ENCODE assay signal across 8 cellular contexts in the genomic region with DNA sequence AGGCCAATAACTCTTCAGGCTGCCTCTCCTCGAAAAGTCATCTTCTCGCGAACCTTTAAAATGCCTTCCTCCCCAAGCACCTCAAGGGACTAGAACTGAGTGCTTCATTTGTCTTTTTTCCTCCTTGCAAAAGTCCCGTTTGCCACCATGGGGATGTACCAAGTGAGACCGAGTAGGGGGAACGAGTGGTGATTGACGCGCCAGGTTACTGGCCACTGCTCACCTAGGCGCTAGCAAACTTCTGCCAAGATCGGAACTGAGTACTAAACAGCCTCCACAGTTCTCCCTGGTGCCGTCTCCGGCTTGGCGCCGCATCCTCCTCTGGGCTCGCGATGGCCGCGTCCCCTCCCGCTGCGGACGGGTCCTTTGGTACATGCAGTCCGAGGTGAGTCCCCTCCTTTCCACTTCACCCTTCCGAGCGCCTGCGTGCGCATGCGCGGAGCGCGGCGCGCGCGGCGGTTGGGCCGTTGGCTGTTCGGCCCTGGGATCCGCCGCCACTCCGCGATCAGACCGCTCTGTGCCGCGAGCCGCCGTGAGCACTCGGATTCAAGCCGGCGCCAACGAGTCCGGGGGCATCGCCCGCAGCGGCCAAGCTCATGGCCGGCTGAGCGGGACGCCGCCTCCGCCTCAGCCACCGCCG. TPM values are rescaled to one million over a fixed set of nuclear protein-coding genes. Genes with fewer than 3 reads are reported as not detected.
DNase-seq lines count a peak whose midpoint lies in the region; ATAC-seq and TF ChIP-seq lines count a peak whose summit lies in the region.

A gene (plus strand): TSS at position 402 of the 640 bp plus-strand sequence. CDS start 4,877 bp downstream, outside the sequence.

- H3K9ac ChIP-seq in endodermal cell (ENCODE audit: extremely low read depth, low read length, poor library complexity, severe bottlenecking) = peak within 1 kb of the TSS; percentile 87

- no peak for TF ChIP-seq CTCF in endodermal cell (conservative IDR thresholded peaks at IDR 0.05)

- peak within 1 kb of the TSS; percentile 90 for H3K4me3 ChIP-seq in endodermal cell (ENCODE audit: low read length)

- peak within 1 kb of the TSS; percentile 99 for H3K27ac Mint-ChIP-seq in endodermal cell

- no peaks in the 10 kb centered on the region for H3K9me3 ChIP-seq in endodermal cell (ENCODE audit: control insufficient read depth, low read length)

- peak within 1 kb of the TSS; percentile 88 for H3K4me3 Mint-ChIP-seq in endodermal cell

- H3K9me3 Mint-ChIP-seq in endodermal cell = no peaks in the 10 kb centered on the region

- peaks cover 27% of the 10 kb centered on the region for H3K36me3 ChIP-seq in endodermal cell (ENCODE audit: control insufficient read depth, insufficient read depth, low read length)

- no peaks in the 10 kb centered on the region for H3K27me3 ChIP-seq in endodermal cell (ENCODE audit: control insufficient read depth, insufficient read depth, low read length, poor library complexity, severe bottlenecking)

- H3K4me1 Mint-ChIP-seq in endodermal cell = peaks cover 36% of the 10 kb centered on the region

- peak within 1 kb of the TSS; percentile 98 for H3K27ac ChIP-seq in endodermal cell (ENCODE audit: low read depth, low read length)

- DNase-seq in COLO829 (ENCODE audit: low spot score) (peak; percentile 89), HT-29 (ENCODE audit: low spot score) (peak; percentile 88), NOMO-1 treated with dmso at 0.1 percent for 144 hours (lab: John Stamatoyannopoulos, UW; ENCODE audit: unreplicated experiment) (peak; percentile 70), endodermal cell (peak; percentile 93), midbrain (lab: John Stamatoyannopoulos, UW) (peak; percentile 90)
- DNase-seq in activated CD8-positive, alpha-beta memory T cell treated with anti-CD3 and anti-CD28 coated beads, Interleukin-2, amount 50 U/mL, for 24 hours (ENCODE audit: extremely low read depth) = peak; percentile 31
- DNase-seq in stimulated activated CD8-positive, alpha-beta memory T cell treated with anti-CD3 and anti-CD28 coated beads, Interleukin-2, amount 100 ng/mL, for 48 hours (ENCODE audit: low read depth in 2 of 2) = peak; percentile 33 to 63

- H3K36me3 Mint-ChIP-seq in endodermal cell (ENCODE audit: low read depth) = peaks cover 54% of the 10 kb centered on the region

- no peaks in the 10 kb centered on the region for H3K4me1 ChIP-seq in endodermal cell (ENCODE audit: control insufficient read depth, insufficient read depth, low read length)

- H3K27me3 Mint-ChIP-seq in endodermal cell (ENCODE audit: insufficient read depth) = no peaks in the 10 kb centered on the region

- ATAC-seq in GM21360 (IDR thresholded peaks at IDR 0.05; ENCODE audit: unreplicated experiment) = peak; percentile 42

- 0% methylated on average over 4 to 56 of the region's 61 CpGs for WGBS in endodermal cell (ENCODE audit: insufficient coverage in 1 of 2, insufficient read length in 1 of 2), 2 experiments

RNA-seq across cellular contexts. Expression of the gene that starts here (rescaled TPM):
- total RNA-seq in HT-29 (2014; rRNA removed; shearing (Covaris generic)) = 118 and 137 TPM in 2 replicates
- total RNA-seq in endodermal cell = 100 to 1,000 TPM; 167 to 245 TPM
- polyA plus RNA-seq in endodermal cell (2013, experiment 1 of 2) = 166 TPM
- polyA plus RNA-seq in endodermal cell (2013, experiment 2 of 2) = 145 TPM

Comparison
In these comparisons a context has a peak if more than half of its experiments do, and no peak if none do; other contexts are left out.
1. Peak in every context shown above with its lines: DNase-seq, ATAC-seq, H3K4me3 ChIP-seq and H3K27ac ChIP-seq.
2. DNase-seq: peak in every context shown above with its lines; median percentile 93 in endodermal cell; 90 in midbrain; 89 in COLO829; 88 in HT-29; 70 in NOMO-1 treated with dmso at 0.1 percent for 144 hours; 48 in stimulated activated CD8-positive, alpha-beta memory T cell treated with anti-CD3 and anti-CD28 coated beads, Interleukin-2, amount 100 ng/mL, for 48 hours; 31 in activated CD8-positive, alpha-beta memory T cell treated with anti-CD3 and anti-CD28 coated beads, Interleukin-2, amount 50 U/mL, for 24 hours.